Comparison of ENCODE assay signal across 29 cellular contexts in genomic region chr11:78361228-78361627, GRCh38.
"Had no signal": no experiment of that assay in that cellular context is flagged by ENCODE, and none has a peak within 500 bp of the region (broad histone marks: within the 10 kb centered on the region; RNA-seq: fewer than 3 reads in every experiment).

No MANE protein-coding gene starts in this region.

- H3K27ac Mint-ChIP-seq: activated B cell treated with CpG ODN at 0.5 μM for 24 hours; activated CD8-positive, alpha-beta T cell treated with anti-CD3 and anti-CD28 coated beads for 36 hours; activated naive CD4-positive, alpha-beta T cell treated with anti-CD3 and anti-CD28 coated beads for 36 hours; activated naive CD4-positive, alpha-beta T cell treated with anti-CD3 and anti-CD28 coated beads, Interleukin-2, amount 50 U/mL, for 24 hours; activated naive CD8-positive, alpha-beta T cell treated with anti-CD3 and anti-CD28 coated beads for 36 hours; activated naive CD8-positive, alpha-beta T cell treated with anti-CD3 and anti-CD28 coated beads, Interleukin-2, amount 50 U/mL, for 24 hours; activated T-helper 2 cell treated with anti-CD3 and anti-CD28 coated beads, Interferon-gamma antibody, Interleukin-2, Interleukin-4, amounts not matched to agents 10 μg/mL and 5 μg/mL and 100 μg/mL, durations not matched to agents 14 hours and 24 hours and 36 hours; T-helper 17 cell; T-helper 2 cell treated with Interferon-gamma antibody and Interleukin-4, amounts not matched to agents 5 μg/mL and 100 μg/mL, for 36 hours had no signal

- DNase-seq: activated B cell treated with CpG ODN at 0.5 μM for 24 hours; activated CD4-positive, alpha-beta T cell treated with anti-CD3 and anti-CD28 coated beads for 48 hours; activated CD4-positive, alpha-beta T cell treated with anti-CD3 and anti-CD28 coated beads, Interleukin-2, amount 50 U/mL, for 1 hour; activated CD4-positive, alpha-beta T cell treated with anti-CD3 and anti-CD28 coated beads, Interleukin-2, amount 50 U/mL, for 48 hours; activated CD8-positive, alpha-beta memory T cell treated with anti-CD3 and anti-CD28 coated beads for 24 hours; activated CD8-positive, alpha-beta T cell treated with anti-CD3 and anti-CD28 coated beads for 36 hours; activated effector memory CD4-positive, alpha-beta T cell treated with anti-CD3 and anti-CD28 coated beads, Interleukin-2, amount 50 U/mL, for 16 hours; activated naive CD4-positive, alpha-beta T cell treated with anti-CD3 and anti-CD28 coated beads for 36 hours; activated naive CD8-positive, alpha-beta T cell treated with anti-CD3 and anti-CD28 coated beads for 36 hours; activated naive CD8-positive, alpha-beta T cell treated with anti-CD3 and anti-CD28 coated beads, Interleukin-2, amount 50 U/mL, for 24 hours; activated T-cell treated with anti-CD3 and anti-CD28 coated beads, Interleukin-2, amount 50 U/mL, for 4 hours; adrenal gland; amygdala; aorta; body of pancreas; caudate nucleus; cortex of kidney; effector CD8-positive, alpha-beta T cell; esophagus squamous epithelium; foreskin melanocyte; T-helper 17 cell; T1000; WERI-Rb-1 had no signal

- H3K9me3 Mint-ChIP-seq: activated B cell treated with CpG ODN at 0.5 μM for 24 hours; activated naive CD8-positive, alpha-beta T cell treated with anti-CD3 and anti-CD28 coated beads, Interleukin-2, amount 50 U/mL, for 24 hours; activated T-cell treated with anti-CD3 and anti-CD28 coated beads, Interleukin-2, amount 50 U/mL, for 4 hours had no signal

- H3K4me3 Mint-ChIP-seq: activated B cell treated with CpG ODN at 0.5 μM for 24 hours; activated CD8-positive, alpha-beta T cell treated with anti-CD3 and anti-CD28 coated beads for 36 hours; activated naive CD4-positive, alpha-beta T cell treated with anti-CD3 and anti-CD28 coated beads for 36 hours; activated naive CD4-positive, alpha-beta T cell treated with anti-CD3 and anti-CD28 coated beads, Interleukin-2, amount 50 U/mL, for 24 hours; activated naive CD8-positive, alpha-beta T cell treated with anti-CD3 and anti-CD28 coated beads for 36 hours; activated naive CD8-positive, alpha-beta T cell treated with anti-CD3 and anti-CD28 coated beads, Interleukin-2, amount 50 U/mL, for 24 hours; activated T-cell treated with anti-CD3 and anti-CD28 coated beads, Interleukin-2, amount 50 U/mL, for 4 hours; T-helper 17 cell; T-helper 2 cell treated with Interferon-gamma antibody and Interleukin-4, amounts not matched to agents 5 μg/mL and 100 μg/mL, for 36 hours had no signal

- H3K27me3 ChIP-seq: adrenal gland, body of pancreas, esophagus squamous epithelium, gastroesophageal sphincter had no signal

- H3K36me3 Mint-ChIP-seq: activated naive CD4-positive, alpha-beta T cell treated with anti-CD3 and anti-CD28 coated beads, Interleukin-2, amount 50 U/mL, for 24 hours had no signal

- H3K36me3 ChIP-seq: adrenal gland, esophagus squamous epithelium, gastroesophageal sphincter, WERI-Rb-1 had no signal

- H3K9me3 ChIP-seq: adrenal gland, body of pancreas, esophagus squamous epithelium, gastroesophageal sphincter had no signal

- H3K27me3 Mint-ChIP-seq: activated B cell treated with CpG ODN at 0.5 μM for 24 hours; activated naive CD4-positive, alpha-beta T cell treated with anti-CD3 and anti-CD28 coated beads, Interleukin-2, amount 50 U/mL, for 24 hours; activated naive CD8-positive, alpha-beta T cell treated with anti-CD3 and anti-CD28 coated beads, Interleukin-2, amount 50 U/mL, for 24 hours; T-helper 17 cell had no signal

- H3K4me1 Mint-ChIP-seq: activated naive CD4-positive, alpha-beta T cell treated with anti-CD3 and anti-CD28 coated beads, Interleukin-2, amount 50 U/mL, for 24 hours; activated naive CD8-positive, alpha-beta T cell treated with anti-CD3 and anti-CD28 coated beads for 36 hours; activated naive CD8-positive, alpha-beta T cell treated with anti-CD3 and anti-CD28 coated beads, Interleukin-2, amount 50 U/mL, for 24 hours had no signal

- H3K4me3 ChIP-seq: adrenal gland, body of pancreas, esophagus squamous epithelium, gastroesophageal sphincter had no signal

- ATAC-seq: activated CD4-positive, CD25-positive, alpha-beta regulatory T cell treated with anti-CD3 and anti-CD28 coated beads, Interleukin-2, amount 50 U/mL, for 24 hours; activated CD8-positive, alpha-beta T cell treated with anti-CD3 and anti-CD28 coated beads for 36 hours; activated naive CD8-positive, alpha-beta T cell treated with anti-CD3 and anti-CD28 coated beads, Interleukin-2, amount 50 U/mL, for 24 hours; activated T-cell treated with anti-CD3 and anti-CD28 coated beads, Interleukin-2, amount 50 U/mL, for 4 hours; body of pancreas; gastroesophageal sphincter; T-helper 17 cell had no signal

- H3K27ac ChIP-seq: adrenal gland, body of pancreas, epithelial cell of prostate, esophagus squamous epithelium, gastroesophageal sphincter, WERI-Rb-1 had no signal
